23 cellular contexts compared by ENCODE assay signal in genomic region chr3:177563792-177564191, GRCh38.
"Had no signal": no experiment of that assay in that cellular context is flagged by ENCODE, and none has a peak within 500 bp of the region (broad histone marks: within the 10 kb centered on the region; RNA-seq: fewer than 3 reads in every experiment).

No MANE protein-coding gene starts in this region.

- H3K27ac ChIP-seq: breast epithelium, colonic mucosa, dorsolateral prefrontal cortex, esophagus muscularis mucosa, gastroesophageal sphincter, heart left ventricle, left ventricle myocardium inferior, neutrophil had no signal

- H3K27ac Mint-ChIP-seq: activated CD4-positive, alpha-beta memory T cell treated with anti-CD3 and anti-CD28 coated beads, Interleukin-2, amount 10 ng/mL, durations not matched to agents 7 days and 5 days; activated CD4-positive, alpha-beta T cell treated with anti-CD3 and anti-CD28 coated beads, Interleukin-2, amount 10 ng/mL, durations not matched to agents 24 days and 14 days; activated naive CD4-positive, alpha-beta T cell treated with anti-CD3 and anti-CD28 coated beads for 36 hours; activated naive CD8-positive, alpha-beta T cell treated with anti-CD3 and anti-CD28 coated beads, Interleukin-2, amount 10 ng/mL, durations not matched to agents 7 days and 5 days; activated T-cell treated with anti-CD3 and anti-CD28 coated beads, Interleukin-2, amount 50 U/mL, for 72 hours; mesothelial cell of epicardium had no signal

- DNase-seq: activated CD4-positive, alpha-beta memory T cell treated with anti-CD3 and anti-CD28 coated beads, Interleukin-2, amount 10 ng/mL, durations not matched to agents 7 days and 5 days; activated CD4-positive, alpha-beta T cell treated with anti-CD3 and anti-CD28 coated beads, Interleukin-2, amount 10 ng/mL, durations not matched to agents 24 days and 14 days; activated effector memory CD4-positive, alpha-beta T cell treated with Interleukin-2 at 50 U/mL for 16 hours; activated naive CD4-positive, alpha-beta T cell treated with anti-CD3 and anti-CD28 coated beads for 36 hours; activated naive CD8-positive, alpha-beta T cell treated with anti-CD3 and anti-CD28 coated beads, Interleukin-2, amount 10 ng/mL, durations not matched to agents 7 days and 5 days; activated T-cell treated with anti-CD3 and anti-CD28 coated beads, Interleukin-2, amount 50 U/mL, for 72 hours; amniotic stem cell; colonic mucosa; dorsolateral prefrontal cortex; heart left ventricle; left ventricle myocardium inferior; posterior cingulate gyrus; retina; stimulated activated CD4-positive, alpha-beta T cell treated with anti-CD3 and anti-CD28 coated beads, Interleukin-4, amount 100 ng/mL, for 24 hours; stimulated activated naive CD4-positive, alpha-beta T cell treated with Interleukin-2 at 50 U/mL for 16 hours had no signal

- H3K9me3 Mint-ChIP-seq: activated CD4-positive, alpha-beta memory T cell treated with anti-CD3 and anti-CD28 coated beads, Interleukin-2, amount 10 ng/mL, durations not matched to agents 7 days and 5 days; activated CD4-positive, alpha-beta T cell treated with anti-CD3 and anti-CD28 coated beads, Interleukin-2, amount 10 ng/mL, durations not matched to agents 24 days and 14 days; activated naive CD4-positive, alpha-beta T cell treated with anti-CD3 and anti-CD28 coated beads for 36 hours; activated T-cell treated with anti-CD3 and anti-CD28 coated beads, Interleukin-2, amount 50 U/mL, for 72 hours; central memory CD8-positive, alpha-beta T cell had no signal

- H3K9me3 ChIP-seq: breast epithelium, colonic mucosa, esophagus muscularis mucosa, gastroesophageal sphincter, heart left ventricle, left ventricle myocardium inferior, neutrophil had no signal

- H3K36me3 ChIP-seq: breast epithelium, colonic mucosa, esophagus muscularis mucosa, gastroesophageal sphincter, heart left ventricle, left ventricle myocardium inferior, neutrophil had no signal

- H3K27me3 Mint-ChIP-seq: activated CD4-positive, alpha-beta memory T cell treated with anti-CD3 and anti-CD28 coated beads, Interleukin-2, amount 10 ng/mL, durations not matched to agents 7 days and 5 days; activated CD4-positive, alpha-beta T cell treated with anti-CD3 and anti-CD28 coated beads, Interleukin-2, amount 10 ng/mL, durations not matched to agents 24 days and 14 days; activated naive CD8-positive, alpha-beta T cell treated with anti-CD3 and anti-CD28 coated beads, Interleukin-2, amount 10 ng/mL, durations not matched to agents 7 days and 5 days; central memory CD8-positive, alpha-beta T cell had no signal

- H3K27me3 ChIP-seq: breast epithelium, colonic mucosa, dorsolateral prefrontal cortex, esophagus muscularis mucosa, gastroesophageal sphincter, heart left ventricle, neutrophil had no signal

- H3K4me3 Mint-ChIP-seq: activated CD4-positive, alpha-beta memory T cell treated with anti-CD3 and anti-CD28 coated beads, Interleukin-2, amount 10 ng/mL, durations not matched to agents 7 days and 5 days; activated CD4-positive, alpha-beta T cell treated with anti-CD3 and anti-CD28 coated beads, Interleukin-2, amount 10 ng/mL, durations not matched to agents 24 days and 14 days; activated naive CD4-positive, alpha-beta T cell treated with anti-CD3 and anti-CD28 coated beads for 36 hours; activated naive CD8-positive, alpha-beta T cell treated with anti-CD3 and anti-CD28 coated beads, Interleukin-2, amount 10 ng/mL, durations not matched to agents 7 days and 5 days; activated T-cell treated with anti-CD3 and anti-CD28 coated beads, Interleukin-2, amount 50 U/mL, for 72 hours; central memory CD8-positive, alpha-beta T cell; mesothelial cell of epicardium; nephron had no signal

- H3K36me3 Mint-ChIP-seq: mesothelial cell of epicardium had no signal

- H3K4me1 Mint-ChIP-seq: activated CD4-positive, alpha-beta memory T cell treated with anti-CD3 and anti-CD28 coated beads, Interleukin-2, amount 10 ng/mL, durations not matched to agents 7 days and 5 days; activated CD4-positive, alpha-beta T cell treated with anti-CD3 and anti-CD28 coated beads, Interleukin-2, amount 10 ng/mL, durations not matched to agents 24 days and 14 days; activated naive CD8-positive, alpha-beta T cell treated with anti-CD3 and anti-CD28 coated beads, Interleukin-2, amount 10 ng/mL, durations not matched to agents 7 days and 5 days had no signal

- H3K4me3 ChIP-seq: breast epithelium, colonic mucosa, dorsolateral prefrontal cortex, esophagus muscularis mucosa, gastroesophageal sphincter, heart left ventricle, left ventricle myocardium inferior had no signal

- H3K4me1 ChIP-seq: breast epithelium, colonic mucosa, gastroesophageal sphincter, left ventricle myocardium inferior had no signal

- ATAC-seq: activated CD4-positive, CD25-positive, alpha-beta regulatory T cell treated with anti-CD3 and anti-CD28 coated beads, Interleukin-2, amount 50 U/mL, for 24 hours; activated T-cell treated with anti-CD3 and anti-CD28 coated beads, Interleukin-2, amount 50 U/mL, for 72 hours; gastroesophageal sphincter; heart left ventricle had no signal
